Comparison of ENCODE assay signal across 9 cellular contexts in genomic region chr7:65722361-65722792, GRCh38.
DNase-seq lines count a peak whose midpoint lies in the region; ATAC-seq, FAIRE-seq and TF ChIP-seq lines count a peak whose summit lies in the region.
"Had no signal": no experiment of that assay in that cellular context is flagged by ENCODE, and none has a peak within 500 bp of the region (broad histone marks: within the 10 kb centered on the region; RNA-seq: fewer than 3 reads in every experiment).

No MANE protein-coding gene starts in this region.

- no peaks in the 10 kb centered on the region for H3K36me3 Mint-ChIP-seq in activated CD8-positive, alpha-beta memory T cell treated with anti-CD3 and anti-CD28 coated beads, Interleukin-2, amount 10 ng/mL, durations not matched to agents 7 days and 5 days

- H3K9me3 Mint-ChIP-seq in activated CD8-positive, alpha-beta memory T cell treated with anti-CD3 and anti-CD28 coated beads, Interleukin-2, amount 10 ng/mL, durations not matched to agents 7 days and 5 days (ENCODE audit: low read depth): no peaks in the 10 kb centered on the region
- H3K9me3 Mint-ChIP-seq: dendritic cell treated with granulocyte-macrophage colony-stimulating factor and Interleukin-4, amounts not matched to agents 40 ng/mL and 50 ng/mL, for 4 days had no signal

- DNase-seq in GM12892 (ENCODE audit: insufficient read length) (peak; percentile 25), NCI-H748 (lab: John Stamatoyannopoulos, UW; ENCODE audit: unreplicated experiment) (peak; percentile 94), erythroblast (lab: John Stamatoyannopoulos, UW) (peak; percentile 40 to 73), omental fat pad (ENCODE audit: low spot score) (peak; percentile 47), tibial artery (no peak), foreskin melanocyte (no peak)
- peak; percentile 71 for DNase-seq in activated CD8-positive, alpha-beta memory T cell treated with anti-CD3 and anti-CD28 coated beads, Interleukin-2, amount 10 ng/mL, durations not matched to agents 7 days and 5 days

- ATAC-seq in HG03045 (IDR thresholded peaks at IDR 0.05; ENCODE audit: unreplicated experiment) (peak; percentile 57), omental fat pad (ENCODE audit: low FRiP score) (no peak)
- peak; percentile 69 for ATAC-seq in activated CD8-positive, alpha-beta memory T cell treated with anti-CD3 and anti-CD28 coated beads, Interleukin-2, amount 10 ng/mL, durations not matched to agents 7 days and 5 days

- CTCF ChIA-PET in activated CD8-positive, alpha-beta memory T cell treated with anti-CD3 and anti-CD28 coated beads, Interleukin-2, amount 10 ng/mL, durations not matched to agents 7 days and 5 days (lab: Charles Lee): interaction anchor here (0.7 to 1.1 kb wide), 2 partner anchors 28 to 324 kb away, joined by 3 read pairs; no protein-coding TSS in a partner anchor

- no peak overlapping the region for H3K27ac Mint-ChIP-seq in activated CD8-positive, alpha-beta memory T cell treated with anti-CD3 and anti-CD28 coated beads, Interleukin-2, amount 10 ng/mL, durations not matched to agents 7 days and 5 days
- H3K27ac Mint-ChIP-seq: dendritic cell treated with granulocyte-macrophage colony-stimulating factor and Interleukin-4, amounts not matched to agents 40 ng/mL and 50 ng/mL, for 4 days had no signal

- peaks cover 2% of the 10 kb centered on the region for H3K4me1 Mint-ChIP-seq in activated CD8-positive, alpha-beta memory T cell treated with anti-CD3 and anti-CD28 coated beads, Interleukin-2, amount 10 ng/mL, durations not matched to agents 7 days and 5 days

- peak in 1 of 3 donors; percentile 42 for TF ChIP-seq CTCF in omental fat pad (IDR thresholded peaks at IDR 0.05)
- TF ChIP-seq CTCF in tibial artery (IDR thresholded peaks at IDR 0.05): peak; percentile 23 to 38

- H3K4me3 Mint-ChIP-seq in activated CD8-positive, alpha-beta memory T cell treated with anti-CD3 and anti-CD28 coated beads, Interleukin-2, amount 10 ng/mL, durations not matched to agents 7 days and 5 days: no peak overlapping the region
- H3K4me3 Mint-ChIP-seq: dendritic cell treated with granulocyte-macrophage colony-stimulating factor and Interleukin-4, amounts not matched to agents 40 ng/mL and 50 ng/mL, for 4 days had no signal

- TF ChIP-seq POLR2A in GM12892 (IDR thresholded peaks at IDR 0.05; ENCODE audit: low read depth, low read length) (no peak), erythroblast (IDR thresholded peaks at IDR 0.05; ENCODE audit: low read length) (no peak)

- no peaks in the 10 kb centered on the region for H3K27me3 Mint-ChIP-seq in activated CD8-positive, alpha-beta memory T cell treated with anti-CD3 and anti-CD28 coated beads, Interleukin-2, amount 10 ng/mL, durations not matched to agents 7 days and 5 days
- H3K27me3 Mint-ChIP-seq: dendritic cell treated with granulocyte-macrophage colony-stimulating factor and Interleukin-4, amounts not matched to agents 40 ng/mL and 50 ng/mL, for 4 days had no signal

- no peak overlapping the region for H3K4me3 ChIP-seq in tibial artery

- H3K4me1 ChIP-seq in tibial artery: no peaks in the 10 kb centered on the region

- no peak for FAIRE-seq in GM12892 (lab: Jason Lieb, UNC)

- no peaks in the 10 kb centered on the region for H3K9me3 ChIP-seq in tibial artery

- H3K27me3 ChIP-seq in tibial artery: no peaks in the 10 kb centered on the region

- H3K36me3 ChIP-seq in tibial artery: peaks cover 8 to 17% (median 15%) of the 10 kb centered on the region in 3 donors

- intact Hi-C loops in tibial artery (cut with DNase I; ENCODE audit: low total_unique reads): no loop called here

- H3K27ac ChIP-seq in tibial artery: no peak overlapping the region

Comparison
In these comparisons a context has a peak if more than half of its experiments do, and no peak if none do; other contexts are left out.
1. DNase-seq: peak in GM12892 (single experiment), NCI-H748 (single experiment), activated CD8-positive, alpha-beta memory T cell treated with anti-CD3 and anti-CD28 coated beads, Interleukin-2, amount 10 ng/mL, durations not matched to agents 7 days and 5 days (single experiment), erythroblast (2 of 2) and omental fat pad (single experiment); none in tibial artery (0 of 2) and foreskin melanocyte (single experiment).